ENCODE assay signal across 2 cellular contexts in the genomic region with DNA sequence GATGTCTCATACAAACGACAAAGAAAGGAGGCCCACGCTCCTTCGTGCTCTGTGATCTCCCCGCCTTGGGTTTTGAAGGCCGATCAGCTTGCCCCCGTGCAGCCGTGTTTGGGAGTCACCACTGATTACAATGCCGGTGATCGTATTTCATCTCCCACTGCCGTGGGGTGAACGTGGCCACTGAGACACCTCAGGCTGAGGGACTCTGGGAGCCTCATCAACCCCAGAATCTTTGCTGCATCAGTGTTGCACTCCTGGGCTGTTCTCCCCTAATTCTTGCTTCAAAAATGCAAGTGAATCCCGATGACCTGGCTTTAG.
TF ChIP-seq lines count a peak whose summit lies in the region.

No MANE protein-coding gene starts in this region.

TF ChIP-seq in SK-N-SH, 30 proteins besides CTCF, POLR2A, EP300 and RAD21 (continued from another document):
- no peak for TF ChIP-seq SIN3A (IDR thresholded peaks at IDR 0.05; ENCODE audit: borderline replicate concordance, low read depth, low read length)
- TF ChIP-seq, protein P1, sequence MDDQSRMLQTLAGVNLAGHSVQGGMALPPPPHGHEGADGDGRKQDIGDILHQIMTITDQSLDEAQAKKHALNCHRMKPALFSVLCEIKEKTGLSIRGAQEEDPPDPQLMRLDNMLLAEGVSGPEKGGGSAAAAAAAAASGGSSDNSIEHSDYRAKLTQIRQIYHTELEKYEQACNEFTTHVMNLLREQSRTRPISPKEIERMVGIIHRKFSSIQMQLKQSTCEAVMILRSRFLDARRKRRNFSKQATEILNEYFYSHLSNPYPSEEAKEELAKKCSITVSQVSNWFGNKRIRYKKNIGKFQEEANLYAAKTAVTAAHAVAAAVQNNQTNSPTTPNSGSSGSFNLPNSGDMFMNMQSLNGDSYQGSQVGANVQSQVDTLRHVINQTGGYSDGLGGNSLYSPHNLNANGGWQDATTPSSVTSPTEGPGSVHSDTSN (IDR thresholded peaks at IDR 0.05) = no peak
- no peak for TF ChIP-seq CHD2 (IDR thresholded peaks at IDR 0.05; ENCODE audit: low read length, partially characterized antibody)

TF ChIP-seq in SK-N-SH treated with all-trans-retinoic acid at 6 μM for 48 hours, 23 proteins besides CTCF, POLR2A, EP300 and RAD21 (continued from another document):
- TF ChIP-seq, protein P2, sequence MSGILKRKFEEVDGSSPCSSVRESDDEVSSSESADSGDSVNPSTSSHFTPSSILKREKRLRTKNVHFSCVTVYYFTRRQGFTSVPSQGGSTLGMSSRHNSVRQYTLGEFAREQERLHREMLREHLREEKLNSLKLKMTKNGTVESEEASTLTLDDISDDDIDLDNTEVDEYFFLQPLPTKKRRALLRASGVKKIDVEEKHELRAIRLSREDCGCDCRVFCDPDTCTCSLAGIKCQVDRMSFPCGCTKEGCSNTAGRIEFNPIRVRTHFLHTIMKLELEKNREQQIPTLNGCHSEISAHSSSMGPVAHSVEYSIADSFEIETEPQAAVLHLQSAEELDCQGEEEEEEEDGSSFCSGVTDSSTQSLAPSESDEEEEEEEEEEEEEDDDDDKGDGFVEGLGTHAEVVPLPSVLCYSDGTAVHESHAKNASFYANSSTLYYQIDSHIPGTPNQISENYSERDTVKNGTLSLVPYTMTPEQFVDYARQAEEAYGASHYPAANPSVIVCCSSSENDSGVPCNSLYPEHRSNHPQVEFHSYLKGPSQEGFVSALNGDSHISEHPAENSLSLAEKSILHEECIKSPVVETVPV (CRISPR knock-in tag; IDR thresholded peaks at IDR 0.05) = no peak
- TF ChIP-seq ZNF8 (CRISPR knock-in tag; IDR thresholded peaks at IDR 0.05) = no peak
- no peak for TF ChIP-seq ZNF70 (CRISPR knock-in tag; IDR thresholded peaks at IDR 0.05)
- TF ChIP-seq ARNTL (CRISPR knock-in tag; IDR thresholded peaks at IDR 0.05; ENCODE audit: borderline replicate concordance, low read depth) = no peak
- no peak for TF ChIP-seq ISL1 (CRISPR knock-in tag; IDR thresholded peaks at IDR 0.05)
- TF ChIP-seq RARB (CRISPR knock-in tag; IDR thresholded peaks at IDR 0.05) = no peak
- no peak for TF ChIP-seq TCF4 (CRISPR knock-in tag; IDR thresholded peaks at IDR 0.05; ENCODE audit: borderline replicate concordance)
- TF ChIP-seq, protein P3, sequence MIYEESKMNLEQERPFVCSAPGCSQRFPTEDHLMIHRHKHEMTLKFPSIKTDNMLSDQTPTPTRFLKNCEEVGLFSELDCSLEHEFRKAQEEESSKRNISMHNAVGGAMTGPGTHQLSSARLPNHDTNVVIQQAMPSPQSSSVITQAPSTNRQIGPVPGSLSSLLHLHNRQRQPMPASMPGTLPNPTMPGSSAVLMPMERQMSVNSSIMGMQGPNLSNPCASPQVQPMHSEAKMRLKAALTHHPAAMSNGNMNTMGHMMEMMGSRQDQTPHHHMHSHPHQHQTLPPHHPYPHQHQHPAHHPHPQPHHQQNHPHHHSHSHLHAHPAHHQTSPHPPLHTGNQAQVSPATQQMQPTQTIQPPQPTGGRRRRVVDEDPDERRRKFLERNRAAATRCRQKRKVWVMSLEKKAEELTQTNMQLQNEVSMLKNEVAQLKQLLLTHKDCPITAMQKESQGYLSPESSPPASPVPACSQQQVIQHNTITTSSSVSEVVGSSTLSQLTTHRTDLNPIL (CRISPR knock-in tag; IDR thresholded peaks at IDR 0.05; ENCODE audit: low read depth) = no peak
- TF ChIP-seq ZC3H10 (CRISPR knock-in tag; IDR thresholded peaks at IDR 0.05) = no peak
- no peak for TF ChIP-seq TOX (CRISPR knock-in tag; IDR thresholded peaks at IDR 0.05; ENCODE audit: borderline replicate concordance)
- TF ChIP-seq BACH2 (CRISPR knock-in tag; IDR thresholded peaks at IDR 0.05; ENCODE audit: borderline replicate concordance) = no peak
- no peak for TF ChIP-seq SNAI2 (CRISPR knock-in tag; IDR thresholded peaks at IDR 0.05)
- TF ChIP-seq OSR1 (CRISPR knock-in tag; IDR thresholded peaks at IDR 0.05) = no peak
- TF ChIP-seq CSDC2 (CRISPR knock-in tag; IDR thresholded peaks at IDR 0.05) = no peak
- no peak for TF ChIP-seq PPARA (CRISPR knock-in tag; IDR thresholded peaks at IDR 0.05; ENCODE audit: borderline replicate concordance)
- TF ChIP-seq ZNF565 (CRISPR knock-in tag; conservative IDR thresholded peaks at IDR 0.05; ENCODE audit: low read depth) = no peak
